ENCODE assay signal across 16 cellular contexts in the genomic region with DNA sequence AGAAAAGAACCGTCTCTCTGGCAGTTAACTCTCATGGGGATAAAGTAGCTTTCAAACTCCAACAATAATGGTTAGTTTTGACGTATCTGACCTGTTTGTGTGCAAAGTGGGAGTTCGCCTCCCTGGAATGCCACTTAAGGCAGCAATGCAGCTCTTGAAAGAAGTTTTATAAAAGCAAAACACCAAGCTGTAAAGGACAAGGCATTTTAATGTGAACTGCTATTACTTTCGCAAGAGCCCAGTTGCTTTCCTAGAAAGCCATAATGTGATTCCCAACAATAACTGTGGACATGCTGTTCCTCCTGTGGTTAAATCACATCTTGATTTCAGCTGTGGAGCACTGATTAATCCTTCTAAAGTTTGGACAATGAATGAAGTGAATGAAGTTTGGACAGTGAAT.
DNase-seq lines count a peak whose midpoint lies in the region; ATAC-seq and TF ChIP-seq lines count a peak whose summit lies in the region.
"Had no signal": no experiment of that assay in that cellular context is flagged by ENCODE, and none has a peak within 500 bp of the region (broad histone marks: within the 10 kb centered on the region; RNA-seq: fewer than 3 reads in every experiment).

No MANE protein-coding gene starts in this region.

- no peak overlapping the region for H3K14ac ChIP-seq in mesenchymal stem cell (ENCODE audit: low read length in 2 of 2)

- no peak overlapping the region for H3K4ac ChIP-seq in mesenchymal stem cell (ENCODE audit: low read depth in 1 of 2, low read length in 2 of 2)

- H3K4me3 ChIP-seq in ACC112 (ENCODE audit: low read depth, low read length) (no peak overlapping the region), HEK293 (ENCODE audit: low read depth, low read length) (no peak overlapping the region), epithelial cell of esophagus (ENCODE audit: low read length) (no peak overlapping the region), mesenchymal stem cell (ENCODE audit: insufficient read depth in 1 of 2, low read depth in 1 of 2, low read length in 2 of 2) (no peak overlapping the region)
- H3K4me3 ChIP-seq: vagina had no signal

- CTCF ChIA-PET in HEK293 (lab: Yijun Ruan, JAX) = interaction anchor here (0.6 kb wide), 2 partner anchors 80 to 1112 kb away, joined by 3 read pairs; no protein-coding TSS in a partner anchor

- no peak overlapping the region for H3K18ac ChIP-seq in mesenchymal stem cell (ENCODE audit: low read depth in 1 of 2, low read length in 2 of 2)

- H4K91ac ChIP-seq in mesenchymal stem cell (ENCODE audit: low read length) = no peak overlapping the region

- H3K36me3 ChIP-seq in ACC112 (ENCODE audit: insufficient read depth, low read length) (no peaks in the 10 kb centered on the region), HEK293 (ENCODE audit: control insufficient read depth in 2 of 2, insufficient read depth in 1 of 2, low read length in 2 of 2) (no peaks in the 10 kb centered on the region), mesenchymal stem cell (ENCODE audit: control insufficient read depth in 1 of 2, insufficient read depth in 2 of 2, low read depth in 1 of 2, low read length in 2 of 2) (peaks cover 0 to 6% of the 10 kb centered on the region in 2 experiments)
- H3K36me3 ChIP-seq: vagina had no signal

- TF ChIP-seq CTCF in HEK293 (tag by site-specific recombination; IDR thresholded peaks at IDR 0.05) (no peak), epithelial cell of esophagus (IDR thresholded peaks at IDR 0.05; ENCODE audit: insufficient read depth, low read depth, low read length, missing control alignments) (no peak)

- H2BK120ac ChIP-seq in mesenchymal stem cell (ENCODE audit: low read depth, low read length) = no peak overlapping the region

- peaks cover 20% of the 10 kb centered on the region for H3K79me1 ChIP-seq in mesenchymal stem cell (replicated peaks; ENCODE audit: low read length, poor library complexity, severe bottlenecking)

- 46% methylated on average over 3 of the region's 4 CpGs for WGBS in mesenchymal stem cell

- H3K27me3 ChIP-seq in ACC112 (ENCODE audit: insufficient read depth, low read length) = no peaks in the 10 kb centered on the region
- no peaks in the 10 kb centered on the region for H3K27me3 ChIP-seq in mesenchymal stem cell (ENCODE audit: control insufficient read depth in 1 of 2, insufficient read depth in 1 of 2, low read length in 2 of 2)
- H3K27me3 ChIP-seq: vagina had no signal

- no peak overlapping the region for H2BK5ac ChIP-seq in mesenchymal stem cell (ENCODE audit: low read depth, low read length, poor library complexity, severe bottlenecking)

- no peak overlapping the region for H3K4me2 ChIP-seq in mesenchymal stem cell (ENCODE audit: low read length, poor library complexity, severe bottlenecking)

- ATAC-seq in HG02981 (IDR thresholded peaks at IDR 0.05; ENCODE audit: unreplicated experiment) = no peak
- ATAC-seq in GM18517 (IDR thresholded peaks at IDR 0.05; ENCODE audit: unreplicated experiment) = no peak
- ATAC-seq: stimulated activated naive CD8-positive, alpha-beta T cell treated with anti-CD3 and anti-CD28 coated beads, Interleukin-15, Interleukin-2, amounts not matched to agents 100 U/mL and 50 U/mL, for 24 hours had no signal

- no peaks in the 10 kb centered on the region for H3K9me3 ChIP-seq in HEK293 (ENCODE audit: control insufficient read depth, insufficient read depth, low read depth, low read length)
- no peaks in the 10 kb centered on the region for H3K9me3 ChIP-seq in mesenchymal stem cell (ENCODE audit: control insufficient read depth, low read length)
- H3K9me3 ChIP-seq: vagina had no signal

- H3K27ac ChIP-seq in ACC112 (ENCODE audit: low read depth, low read length) = peak overlapping the region; percentile 64
- no peak overlapping the region for H3K27ac ChIP-seq in HEK293 (ENCODE audit: extremely low read depth, low read depth, low read length)
- no peak overlapping the region for H3K27ac ChIP-seq in mesenchymal stem cell (ENCODE audit: low read length, poor library complexity, severe bottlenecking)
- H3K27ac ChIP-seq: HL-60, vagina had no signal

- H2BK12ac ChIP-seq in mesenchymal stem cell (ENCODE audit: low read length in 2 of 2) = no peak overlapping the region

- POLR2A ChIA-PET in HEK293 (lab: Yijun Ruan, JAX) = no interaction called here

- no peak overlapping the region for H2AK5ac ChIP-seq in mesenchymal stem cell (ENCODE audit: low read length, severe bottlenecking)

- no peak overlapping the region for H3K9ac ChIP-seq in mesenchymal stem cell (ENCODE audit: low read length)

- no peak overlapping the region for H3K23ac ChIP-seq in mesenchymal stem cell (ENCODE audit: low read length in 2 of 2)

- H2AFZ ChIP-seq in ACC112 (ENCODE audit: low read length, unreplicated experiment) (no peak overlapping the region), mesenchymal stem cell (ENCODE audit: low read depth, low read length) (no peak overlapping the region)

- H2BK15ac ChIP-seq in mesenchymal stem cell (ENCODE audit: low read depth, poor library complexity, severe bottlenecking) = no peak overlapping the region

- H3K79me2 ChIP-seq in ACC112 (ENCODE audit: control insufficient read depth, insufficient read depth, low read length, unreplicated experiment) = peaks cover 3% of the 10 kb centered on the region

- DNase-seq in epithelial cell of esophagus (ENCODE audit: low read depth) = peak; percentile 18
- DNase-seq in mesenchymal stem cell = peak; percentile 46
- no peak for DNase-seq in middle frontal gyrus (ENCODE audit: extremely low spot score, low spot score)
- DNase-seq in DMS79 treated with DMSO at 0.1 percent for 48 hours (lab: John Stamatoyannopoulos, UW) = no peak
- DNase-seq: activated CD8-positive, alpha-beta memory T cell treated with anti-CD3 and anti-CD28 coated beads, Interleukin-2, amount 50 U/mL, for 4 hours; activated naive CD4-positive, alpha-beta T cell; KG1; NCI-H1105; SHP77; stimulated activated naive CD8-positive, alpha-beta T cell treated with anti-CD3 and anti-CD28 coated beads, Interleukin-15, Interleukin-2, amounts not matched to agents 100 U/mL and 50 U/mL, for 24 hours had no signal

- H3K4me1 ChIP-seq in ACC112 (ENCODE audit: control insufficient read depth, insufficient read depth, low read length, unreplicated experiment) (peaks cover 26% of the 10 kb centered on the region), HEK293 (ENCODE audit: control insufficient read depth, insufficient read depth, low read length) (peaks cover 20% of the 10 kb centered on the region), mesenchymal stem cell (ENCODE audit: control insufficient read depth, insufficient read depth, low read depth, low read length) (no peaks in the 10 kb centered on the region)
- H3K4me1 ChIP-seq: vagina had no signal

- H4K8ac ChIP-seq in mesenchymal stem cell (ENCODE audit: low read length) = no peak overlapping the region

TF ChIP-seq in HEK293, 187 proteins besides CTCF, POLR2A, EP300 and RAD21:
- TF ChIP-seq ZNF544 (tag by site-specific recombination; IDR thresholded peaks at IDR 0.05) = no peak
- peak; percentile 90 for TF ChIP-seq BCL6B (tag by site-specific recombination; IDR thresholded peaks at IDR 0.05)
- TF ChIP-seq PRDM6 (tag by site-specific recombination; IDR thresholded peaks at IDR 0.05) = peak; percentile 59
TF ChIP-seq in HEK293: peak in this region for 2.

Comparison
In these comparisons a context has a peak if more than half of its experiments do, and no peak if none do; other contexts are left out.
1. DNase-seq: peak in epithelial cell of esophagus (single experiment) and mesenchymal stem cell (single experiment); none in middle frontal gyrus (single experiment) and DMS79 treated with DMSO at 0.1 percent for 48 hours (single experiment).